8 cellular contexts compared by ENCODE assay signal in the genomic region with DNA sequence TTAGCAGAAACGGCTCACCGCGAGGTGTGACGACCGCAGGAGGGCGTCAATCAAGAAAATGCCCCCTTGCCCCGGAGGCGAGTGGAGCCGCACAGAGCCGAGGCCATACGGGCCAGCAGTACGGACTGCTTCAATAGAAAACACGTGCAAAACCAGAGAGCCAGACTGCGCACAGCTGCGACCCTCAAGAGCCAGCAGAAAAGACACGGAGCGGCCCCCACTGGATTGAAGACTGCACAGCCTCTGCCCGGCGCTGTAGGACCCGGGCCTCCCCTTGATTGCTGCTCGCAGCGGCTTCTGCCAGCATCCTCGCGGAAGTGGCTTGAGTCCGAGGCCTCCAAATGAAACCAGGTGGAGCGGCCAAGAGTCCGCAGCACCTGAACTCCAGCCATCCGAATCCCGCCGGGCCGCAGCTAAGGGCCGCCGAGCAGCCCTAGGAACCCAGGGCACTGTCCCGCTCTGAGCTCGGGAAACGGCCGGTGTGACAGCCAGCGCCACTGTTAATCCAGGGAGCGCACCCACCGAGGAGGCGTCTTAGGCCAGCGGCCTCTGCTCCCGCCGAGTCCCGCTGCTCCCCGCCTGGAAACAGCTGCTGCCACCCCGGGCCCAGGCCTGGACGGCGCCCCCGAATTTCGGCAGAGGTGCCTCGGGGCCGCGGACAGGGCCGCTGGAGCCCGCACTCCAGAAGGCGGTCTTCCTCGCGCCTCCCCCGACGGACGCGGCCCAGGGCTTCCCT. TPM values are rescaled to one million over a fixed set of nuclear protein-coding genes. Genes with fewer than 3 reads are reported as not detected.
DNase-seq lines count a peak whose midpoint lies in the region; ATAC-seq and TF ChIP-seq lines count a peak whose summit lies in the region.

No MANE protein-coding gene starts in this region.

- peaks cover 22% of the 10 kb centered on the region for H3K4me1 ChIP-seq in smooth muscle cell (ENCODE audit: low read depth)

- no peak overlapping the region for H3K9ac ChIP-seq in smooth muscle cell (ENCODE audit: low read depth)

- peak overlapping the region; percentile 78 for H3K4me2 ChIP-seq in smooth muscle cell

- H3K27me3 ChIP-seq in H7 (ENCODE audit: control insufficient read depth, insufficient read depth, low read length) (peaks cover 64% of the 10 kb centered on the region), smooth muscle cell (ENCODE audit: low read depth) (peaks cover 71% of the 10 kb centered on the region)

- no peak for TF ChIP-seq CTCF in smooth muscle cell (IDR thresholded peaks at IDR 0.05; ENCODE audit: borderline replicate concordance, insufficient read depth, poor library complexity, severe bottlenecking)

- H3K79me2 ChIP-seq in smooth muscle cell (ENCODE audit: low read depth), result no peaks in the 10 kb centered on the region

- H2AFZ ChIP-seq in smooth muscle cell (ENCODE audit: low read depth), result peak overlapping the region; percentile 62

- no peaks in the 10 kb centered on the region for H3K9me3 ChIP-seq in smooth muscle cell (replicated peaks; ENCODE audit: low read depth)

- no peaks in the 10 kb centered on the region for H3F3A ChIP-seq in smooth muscle cell (ENCODE audit: low read depth)

- H3K27ac ChIP-seq in smooth muscle cell (ENCODE audit: low read depth), result no peak overlapping the region

- H4K20me1 ChIP-seq in smooth muscle cell (ENCODE audit: low read depth), result no peaks in the 10 kb centered on the region

- no peak for ATAC-seq in HG03460 (IDR thresholded peaks at IDR 0.05; ENCODE audit: unreplicated experiment)

- no peaks in the 10 kb centered on the region for H3K36me3 ChIP-seq in H7 (replicated peaks; ENCODE audit: control insufficient read depth, insufficient read depth, low read length)
- H3K36me3 ChIP-seq in smooth muscle cell (ENCODE audit: low read depth), result no peaks in the 10 kb centered on the region

- DNase-seq in EH (ENCODE audit: low read depth), result peak; percentile 41
- DNase-seq in H7, result peak; percentile 73
- peak; percentile 45 for DNase-seq in NCI-H510A (lab: John Stamatoyannopoulos, UW)
- peak; percentile 66 for DNase-seq in astrocyte of the hippocampus (ENCODE audit: low read depth, low spot score)
- peak; percentile 39 for DNase-seq in iPS-NIHi7 (ENCODE audit: extremely low spot score)
- DNase-seq in smooth muscle cell (lab: John Stamatoyannopoulos, UW; ENCODE audit: unreplicated experiment), result no peak
- DNase-seq in dedifferentiated amniotic fluid mesenchymal stem cell (ENCODE audit: extremely low spot score), result no peak

- peak overlapping the region; percentile 51 for H3K4me3 ChIP-seq in H7 (ENCODE audit: insufficient read depth, low read depth, low read length)
- peak overlapping the region; percentile 35 for H3K4me3 ChIP-seq in smooth muscle cell

- 4% methylated on average over 63 of the region's 63 CpGs for WGBS in smooth muscle cell (ENCODE audit: low lambda C conversion rate)

RNA-seq across cellular contexts. Expression of gene HHEX, which starts 0.7 kb away (rescaled TPM):
- 7.0 and 7.2 TPM in 2 replicates for total RNA-seq in H7 (2014; rRNA removed; shearing (Covaris generic))
- total RNA-seq in smooth muscle cell, result not detected in 2 replicates
- polyA plus RNA-seq in smooth muscle cell, result 0.66 TPM in 1 of 2 replicates, not detected in the other

Comparison
In these comparisons a context has a peak if more than half of its experiments do, and no peak if none do; other contexts are left out.
1. DNase-seq: peak in EH (single experiment), H7 (single experiment), NCI-H510A (single experiment), astrocyte of the hippocampus (single experiment) and iPS-NIHi7 (single experiment); none in smooth muscle cell (single experiment) and dedifferentiated amniotic fluid mesenchymal stem cell (single experiment).